9 cellular contexts compared by ENCODE assay signal in genomic region chr7:135758531-135758932, GRCh38. TPM values are rescaled to one million over a fixed set of nuclear protein-coding genes. Genes with fewer than 3 reads are reported as not detected.
DNase-seq lines count a peak whose midpoint lies in the region; TF ChIP-seq lines count a peak whose summit lies in the region.
"Had no signal": no experiment of that assay in that cellular context is flagged by ENCODE, and none has a peak within 500 bp of the region (broad histone marks: within the 10 kb centered on the region; RNA-seq: fewer than 3 reads in every experiment).

No MANE protein-coding gene starts in this region.

- H3K4me3 ChIP-seq in SJSA1 (peak overlapping the region; percentile 1; the same call in 1 of the 2 replicates), esophagus squamous epithelium (peak overlapping the region in 3 of 4 donors; percentile 8 to 45 (median 20)), urinary bladder (ENCODE audit: low read depth, low read length) (peak overlapping the region; percentile 20)
- H3K4me3 ChIP-seq: pancreas had no signal

- CTCF ChIA-PET in HEK293T (lab: Yijun Ruan, JAX), result no interaction called here

- H3K27ac ChIP-seq in SJSA1, result peak overlapping the region; percentile 46
- H3K27ac ChIP-seq in esophagus squamous epithelium, result peak overlapping the region; percentile 27 to 71 (median 52)
- no peak overlapping the region for H3K27ac ChIP-seq in urinary bladder (ENCODE audit: low read depth)
- H3K27ac ChIP-seq: pancreas had no signal

- no peaks in the 10 kb centered on the region for H3K27me3 ChIP-seq in SJSA1 (replicated peaks)
- H3K27me3 ChIP-seq in esophagus squamous epithelium, result no peaks in the 10 kb centered on the region
- H3K27me3 ChIP-seq: pancreas had no signal

- DNase-seq in SJSA1 (ENCODE audit: low read depth in 1 of 2, low spot score in 2 of 2), result peak in 1 of 2 experiments; percentile 53
- no peak for DNase-seq in esophagus squamous epithelium (lab: John Stamatoyannopoulos, UW)
- DNase-seq in myocyte (ENCODE audit: low read depth), result peak; percentile 73
- no peak for DNase-seq in cerebellum (ENCODE audit: low spot score)
- DNase-seq in NAMALWA (ENCODE audit: low spot score), result no peak
- no peak for DNase-seq in HEK293T (ENCODE audit: extremely low spot score)
- DNase-seq: pancreas had no signal

- no peaks in the 10 kb centered on the region; the same call in 1 of the 2 replicates for H3K9me3 ChIP-seq in SJSA1 (replicated peaks)
- no peaks in the 10 kb centered on the region for H3K9me3 ChIP-seq in esophagus squamous epithelium
- H3K9me3 ChIP-seq: pancreas had no signal

- no peak for TF ChIP-seq POLR2A in esophagus squamous epithelium (IDR thresholded peaks at IDR 0.05)

- intact Hi-C loops in esophagus squamous epithelium (cut with DNase I), result no loop called here

- H3K36me3 ChIP-seq in SJSA1 (no peaks in the 10 kb centered on the region), esophagus squamous epithelium (no peaks in the 10 kb centered on the region), urinary bladder (ENCODE audit: insufficient read depth) (no peaks in the 10 kb centered on the region)
- H3K36me3 ChIP-seq: pancreas had no signal

- peaks cover 42% of the 10 kb centered on the region for H3K4me1 ChIP-seq in SJSA1 (replicated peaks)
- peaks cover 5 to 25% (median 20%) of the 10 kb centered on the region in 3 donors for H3K4me1 ChIP-seq in esophagus squamous epithelium
- no peaks in the 10 kb centered on the region for H3K4me1 ChIP-seq in urinary bladder (ENCODE audit: insufficient read depth)
- H3K4me1 ChIP-seq: pancreas had no signal

- WGBS in esophagus squamous epithelium, 2 donors, result 11 to 14% methylated on average over 5 of the region's 5 CpGs
- WGBS in urinary bladder, result 34% methylated on average over 5 of the region's 5 CpGs

- TF ChIP-seq CTCF in esophagus squamous epithelium (IDR thresholded peaks at IDR 0.05), result no peak

- POLR2A ChIA-PET in HEK293T (lab: Yijun Ruan, JAX), result no interaction called here

TF ChIP-seq in HEK293T, 16 proteins besides CTCF, POLR2A, EP300 and RAD21:
- TF ChIP-seq FOXA1 (IDR thresholded peaks at IDR 0.05) (no peak), L3MBTL2 (conservative IDR thresholded peaks at IDR 0.05) (no peak), TARDBP (IDR thresholded peaks at IDR 0.05) (no peak), FOXK2 (IDR thresholded peaks at IDR 0.05) (no peak), SP1 (IDR thresholded peaks at IDR 0.05) (no peak), LEF1 (IDR thresholded peaks at IDR 0.05; ENCODE audit: borderline replicate concordance) (no peak), CTBP1 (IDR thresholded peaks at IDR 0.05; ENCODE audit: borderline replicate concordance) (no peak), NFRKB (IDR thresholded peaks at IDR 0.05) (no peak), FOXM1 (IDR thresholded peaks at IDR 0.05; ENCODE audit: borderline replicate concordance) (no peak)

RNA-seq across cellular contexts. Expression of gene FAM180A, which starts 9.9 kb away (rescaled TPM):
- 0.18 TPM in 1 of 2 replicates, not detected in the other for total RNA-seq in SJSA1 (2014; rRNA removed; shearing (Covaris generic))
- total RNA-seq in esophagus squamous epithelium (1 to 10 TPM in 1 of 4 donors, under 1 TPM in 3; 0.38 to 5.0 (median 0.60) TPM), myocyte (2.6 and 3.1 TPM in 2 replicates), urinary bladder (0.63 TPM), cerebellum (not detected)
- polyA plus RNA-seq in myocyte (2012), result 5.7 TPM
- polyA plus RNA-seq in urinary bladder, result 2.9 TPM
- total RNA-seq: activated T-helper 17 cell treated with anti-CD3 and anti-CD28 coated beads, Interleukin-2, amount 50 U/mL, for 72 hours had no signal

RNA-seq across cellular contexts. Expression of gene SLC13A4, which starts 30.5 kb away (rescaled TPM):
- total RNA-seq in SJSA1 (2014; rRNA removed; shearing (Covaris generic)), result not detected in 2 replicates
- total RNA-seq in esophagus squamous epithelium (1 to 10 TPM in 3 of 4 donors, under 1 TPM in 1; under 0.01 to 1.9 (median 1.5) TPM), myocyte (0.03 TPM in 1 of 2 replicates, not detected in the other), urinary bladder (not detected), cerebellum (2.4 TPM)
- polyA plus RNA-seq in myocyte (2012), result 2.0 TPM
- polyA plus RNA-seq in urinary bladder, result 0.03 TPM
- total RNA-seq: activated T-helper 17 cell treated with anti-CD3 and anti-CD28 coated beads, Interleukin-2, amount 50 U/mL, for 72 hours; pancreas had no signal
